ENCODE assay signal across 7 cellular contexts in genomic region chr19:10568444-10568825, GRCh38. TPM values are rescaled to one million over a fixed set of nuclear protein-coding genes. Genes with fewer than 3 reads are reported as not detected.
DNase-seq lines count a peak whose midpoint lies in the region; ATAC-seq and TF ChIP-seq lines count a peak whose summit lies in the region.
"Had no signal": no experiment of that assay in that cellular context is flagged by ENCODE, and none has a peak within 500 bp of the region (broad histone marks: within the 10 kb centered on the region; RNA-seq: fewer than 3 reads in every experiment).

No MANE protein-coding gene starts in this region.

- H3K4me1 Mint-ChIP-seq in effector memory CD8-positive, alpha-beta T cell (ENCODE audit: low read depth in 2 of 2) = peaks cover 39 to 51% of the 10 kb centered on the region in 2 donors

- WGBS in sigmoid colon, 2 donors = 1% methylated on average over 49 of the region's 49 CpGs

- H3K4me1 ChIP-seq in sigmoid colon = peaks cover 0 to 54% (median 44%) of the 10 kb centered on the region in 4 donors

- no peaks in the 10 kb centered on the region for H3K27me3 ChIP-seq in sigmoid colon

- intact Hi-C loops in sigmoid colon (cut with DNase I) = loop anchor here (2.0 to 5.0 kb wide), 3 partner anchors 26 to 166 kb away; partner anchors contain the start of genes ATG4D, CDC37 and KEAP1

- TF ChIP-seq CTCF in sigmoid colon (IDR thresholded peaks at IDR 0.05) = no peak

- DNase-seq in DMS 273 (lab: John Stamatoyannopoulos, UW; ENCODE audit: unreplicated experiment) (peak; percentile 88), DMS 273 treated with DMSO at 0.1 percent for 48 hours (lab: John Stamatoyannopoulos, UW) (no peak), NCI-H69 (lab: John Stamatoyannopoulos, UW) (peak; percentile 92), sigmoid colon (peak; percentile 79), NCI-H2171 treated with DMSO at 0.1 percent for 48 hours (lab: John Stamatoyannopoulos, UW) (no peak)
- DNase-seq in effector memory CD8-positive, alpha-beta T cell = peak in 2 of 3 experiments; percentile 51 to 56

- H3K4me3 ChIP-seq in sigmoid colon = peak overlapping the region; percentile 49 to 96 (median 84)

- peak overlapping the region; percentile 81 to 94 (median 88) for H3K27ac ChIP-seq in sigmoid colon

- TF ChIP-seq EP300 in sigmoid colon (IDR thresholded peaks at IDR 0.05) = no peak

- H3K9me3 ChIP-seq in sigmoid colon = no peaks in the 10 kb centered on the region

- peak overlapping the region; percentile 87 to 90 for H3K4me3 Mint-ChIP-seq in effector memory CD8-positive, alpha-beta T cell

- H3K36me3 Mint-ChIP-seq in effector memory CD8-positive, alpha-beta T cell (ENCODE audit: insufficient read depth) = peaks cover 52% of the 10 kb centered on the region

- H3K27ac Mint-ChIP-seq in effector memory CD8-positive, alpha-beta T cell = peak overlapping the region; percentile 92 to 95

- no peaks in the 10 kb centered on the region for H3K27me3 Mint-ChIP-seq in effector memory CD8-positive, alpha-beta T cell

- no peaks in the 10 kb centered on the region for H3K9me3 Mint-ChIP-seq in effector memory CD8-positive, alpha-beta T cell

- ATAC-seq in effector memory CD8-positive, alpha-beta T cell (replicated peaks) = peak; percentile 15

- no peak for TF ChIP-seq POLR2A in sigmoid colon (IDR thresholded peaks at IDR 0.05)

- H3K36me3 ChIP-seq in sigmoid colon = no peaks in the 10 kb centered on the region

RNA-seq across cellular contexts. Expression of gene CDKN2D, which starts 0.3 kb away (rescaled TPM):
- 10 to 100 TPM in 3 of 4 donors, 1 to 10 TPM in 1; 7.5 to 14.9 (median 11.3) TPM for total RNA-seq in sigmoid colon
- 10 to 100 TPM; 17.4 to 28.2 (median 17.8) TPM for polyA plus RNA-seq in sigmoid colon

RNA-seq across cellular contexts. Expression of gene KRI1, which starts 2.6 kb away (rescaled TPM):
- 10 to 100 TPM; 13.6 to 21.1 (median 16.1) TPM for total RNA-seq in sigmoid colon
- 10 to 100 TPM in 2 of 3 donors, 1 to 10 TPM in 1; 7.2 to 28.9 (median 11.4) TPM for polyA plus RNA-seq in sigmoid colon

RNA-seq across cellular contexts. Expression of gene AP1M2, which starts 18.7 kb away (rescaled TPM):
- 1 to 10 TPM in 2 of 4 donors, not detected in 2; 1.1 to 3.0 TPM for total RNA-seq in sigmoid colon
- 100 to 1,000 TPM in 2 of 3 donors, 10 to 100 TPM in 1; 95.8 to 178 (median 150) TPM for polyA plus RNA-seq in sigmoid colon

RNA-seq across cellular contexts. Expression of gene ATG4D, which starts 24.7 kb away (rescaled TPM):
- 10 to 100 TPM; 11.4 to 25.5 (median 16.7) TPM for total RNA-seq in sigmoid colon
- polyA plus RNA-seq in sigmoid colon = 10 to 100 TPM; 70.3 to 82.5 (median 77.5) TPM

RNA-seq across cellular contexts. Expression of gene S1PR5, which starts 51.2 kb away (rescaled TPM):
- total RNA-seq in sigmoid colon = not detected
- under 1 TPM in 1 of 3 donors, not detected in 2; 0.07 TPM for polyA plus RNA-seq in sigmoid colon
- total RNA-seq: renal cortical epithelial cell had no signal

Comparison
In these comparisons a context has a peak if more than half of its experiments do, and no peak if none do; other contexts are left out.
1. DNase-seq: peak in DMS 273 (single experiment), NCI-H69 (single experiment), effector memory CD8-positive, alpha-beta T cell (2 of 3) and sigmoid colon (single experiment); none in DMS 273 treated with DMSO at 0.1 percent for 48 hours (single experiment) and NCI-H2171 treated with DMSO at 0.1 percent for 48 hours (single experiment).